In the genomic region with DNA sequence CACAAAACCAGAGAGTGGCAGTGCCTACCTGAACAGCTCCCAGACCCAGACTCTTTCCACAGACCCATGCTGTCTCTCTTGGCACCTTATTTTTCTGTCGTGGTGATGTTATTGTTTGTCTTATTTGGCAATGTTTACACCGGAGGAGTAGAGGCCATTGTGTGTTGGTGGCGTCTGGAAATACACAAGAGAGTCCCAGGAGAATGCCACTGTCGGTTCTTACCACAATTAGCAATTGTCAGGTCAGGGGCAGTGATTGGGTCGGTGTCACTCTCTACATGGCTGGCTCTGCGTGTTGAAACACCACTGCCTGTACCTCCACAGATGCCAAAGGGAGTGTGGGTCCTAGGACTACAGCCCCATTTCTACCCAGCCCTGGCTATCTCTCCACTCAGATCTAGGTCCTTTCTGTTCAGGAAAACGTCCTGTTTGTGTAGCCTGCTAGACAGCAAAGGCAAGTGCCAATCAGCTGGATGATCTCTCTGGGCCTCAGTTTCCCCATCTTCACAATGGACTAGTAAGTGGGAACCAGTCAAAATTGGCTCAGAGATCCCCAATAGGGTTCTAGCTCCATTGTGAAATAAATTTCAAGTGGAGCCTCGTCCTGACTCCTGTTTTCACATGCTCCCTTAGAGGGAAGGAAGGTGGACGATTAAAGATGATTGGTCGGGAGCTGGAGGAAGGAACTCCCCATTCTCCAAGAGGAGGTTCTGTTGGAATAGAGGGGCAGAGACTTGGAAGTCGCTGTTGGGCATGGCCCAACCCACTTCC, we compare ENCODE assay signal across 1 cellular context.
A peak's percentile ranks its signal among the peaks of the same experiment; 100 is the strongest.
TF ChIP-seq lines count a peak whose summit lies in the region.

No MANE protein-coding gene starts in this region.

TF ChIP-seq in A549, 52 proteins besides CTCF, POLR2A, EP300 and RAD21 (continued from another document):
- TF ChIP-seq, protein P1, sequence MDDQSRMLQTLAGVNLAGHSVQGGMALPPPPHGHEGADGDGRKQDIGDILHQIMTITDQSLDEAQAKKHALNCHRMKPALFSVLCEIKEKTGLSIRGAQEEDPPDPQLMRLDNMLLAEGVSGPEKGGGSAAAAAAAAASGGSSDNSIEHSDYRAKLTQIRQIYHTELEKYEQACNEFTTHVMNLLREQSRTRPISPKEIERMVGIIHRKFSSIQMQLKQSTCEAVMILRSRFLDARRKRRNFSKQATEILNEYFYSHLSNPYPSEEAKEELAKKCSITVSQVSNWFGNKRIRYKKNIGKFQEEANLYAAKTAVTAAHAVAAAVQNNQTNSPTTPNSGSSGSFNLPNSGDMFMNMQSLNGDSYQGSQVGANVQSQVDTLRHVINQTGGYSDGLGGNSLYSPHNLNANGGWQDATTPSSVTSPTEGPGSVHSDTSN (IDR thresholded peaks at IDR 0.05) = no peak
- no peak for TF ChIP-seq RNF2 (IDR thresholded peaks at IDR 0.05; ENCODE audit: borderline replicate concordance, low read depth)
- no peak for TF ChIP-seq FOXS1 (CRISPR knock-in tag; IDR thresholded peaks at IDR 0.05)
- no peak for TF ChIP-seq GATA3 (IDR thresholded peaks at IDR 0.05; ENCODE audit: borderline replicate concordance)
- TF ChIP-seq, protein P2, sequence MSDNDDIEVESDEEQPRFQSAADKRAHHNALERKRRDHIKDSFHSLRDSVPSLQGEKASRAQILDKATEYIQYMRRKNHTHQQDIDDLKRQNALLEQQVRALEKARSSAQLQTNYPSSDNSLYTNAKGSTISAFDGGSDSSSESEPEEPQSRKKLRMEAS (IDR thresholded peaks at IDR 0.05) = peak; percentile 15; the same call in 1 of the 2 replicates
- no peak for TF ChIP-seq HOXB5 (CRISPR knock-in tag; IDR thresholded peaks at IDR 0.05)
- TF ChIP-seq ZFP36 (IDR thresholded peaks at IDR 0.05; ENCODE audit: borderline replicate concordance, partially characterized antibody) = no peak
- TF ChIP-seq ESRRA (IDR thresholded peaks at IDR 0.05; ENCODE audit: borderline replicate concordance, low read length) = no peak
- TF ChIP-seq HOXB13 (CRISPR knock-in tag; IDR thresholded peaks at IDR 0.05; ENCODE audit: low read depth) = no peak
